ENCODE assay signal across 8 cellular contexts in genomic region chr9:128251701-128252100, GRCh38. TPM values are rescaled to one million over a fixed set of nuclear protein-coding genes. Genes with fewer than 3 reads are reported as not detected.
A peak's percentile ranks its signal among the peaks of the same experiment; 100 is the strongest.
DNase-seq lines count a peak whose midpoint lies in the region; ATAC-seq and TF ChIP-seq lines count a peak whose summit lies in the region.
"Had no signal": no experiment of that assay in that cellular context is flagged by ENCODE, and none has a peak within 500 bp of the region (broad histone marks: within the 10 kb centered on the region; RNA-seq: fewer than 3 reads in every experiment).

No MANE protein-coding gene starts in this region.

- peaks cover 0 to 7% (median 0%) of the 10 kb centered on the region in 3 donors for H3K36me3 Mint-ChIP-seq in naive thymus-derived CD8-positive, alpha-beta T cell

- H3K9me3 Mint-ChIP-seq in naive thymus-derived CD8-positive, alpha-beta T cell = no peaks in the 10 kb centered on the region

- peak overlapping the region; percentile 32 to 89 (median 62) for H3K4me3 Mint-ChIP-seq in naive thymus-derived CD8-positive, alpha-beta T cell

- peak overlapping the region in 6 of 10 donors; percentile 21 to 48 (median 32) for H3K27ac Mint-ChIP-seq in naive thymus-derived CD8-positive, alpha-beta T cell

- TF ChIP-seq CTCF in GM13977 (IDR thresholded peaks at IDR 0.05; ENCODE audit: extremely low read depth, insufficient read depth, missing control alignments) = no peak

- no peak for ATAC-seq in naive thymus-derived CD8-positive, alpha-beta T cell
- no peak for ATAC-seq in HG03139 (IDR thresholded peaks at IDR 0.05; ENCODE audit: unreplicated experiment)

- H3K4me1 Mint-ChIP-seq in naive thymus-derived CD8-positive, alpha-beta T cell = peaks cover 11 to 23% (median 17%) of the 10 kb centered on the region in 4 donors

- peak overlapping the region; percentile 1 for H3K27ac ChIP-seq in cingulate gyrus (ENCODE audit: low read depth, low read length)

- POLR2A ChIA-PET in naive thymus-derived CD8-positive, alpha-beta T cell (lab: Charles Lee) = interaction anchor here (1.0 kb wide), 1 partner anchor 60 kb away, joined by 3 read pairs; the partner anchor contains the start of gene CIZ1

- H3K27me3 Mint-ChIP-seq in naive thymus-derived CD8-positive, alpha-beta T cell = peaks cover 0 to 4% (median 3%) of the 10 kb centered on the region in 5 donors

- in situ Hi-C loops in GM13977 (cut with MboI; ENCODE audit: low pct_unique_long_range_greater_than_20kb, low sequenced_read_pairs, unreplicated experiment) = no loop called here

- DNase-seq in ELR (ENCODE audit: low read depth) = peak; percentile 68
- peak; percentile 62 for DNase-seq in LHCN-M2 (ENCODE audit: low read depth)
- no peak for DNase-seq in naive thymus-derived CD8-positive, alpha-beta T cell
- no peak for DNase-seq in pons (ENCODE audit: low spot score)
- DNase-seq in GM13977 (ENCODE audit: low spot score) = no peak
- DNase-seq: NCI-H69 had no signal

RNA-seq across cellular contexts. Expression of gene GOLGA2, which starts 24.1 kb away (rescaled TPM):
- total RNA-seq in LHCN-M2 (2014; rRNA removed) = 73.2 and 76.5 TPM in 2 replicates
- 60.5 TPM for polyA plus RNA-seq in LHCN-M2 (2012)
- total RNA-seq in naive thymus-derived CD8-positive, alpha-beta T cell = 10 to 100 TPM; 57.4 to 64.7 TPM
- 1 to 10 TPM; 4.7 to 7.4 (median 6.2) TPM for polyA plus RNA-seq in naive thymus-derived CD8-positive, alpha-beta T cell

RNA-seq across cellular contexts. Expression of gene SWI5, which starts 24.4 kb away (rescaled TPM):
- 40.9 and 41.7 TPM in 2 replicates for total RNA-seq in LHCN-M2 (2014; rRNA removed)
- polyA plus RNA-seq in LHCN-M2 (2012) = 53.1 TPM
- 10 to 100 TPM; 11.7 to 12.1 TPM for total RNA-seq in naive thymus-derived CD8-positive, alpha-beta T cell
- 10 to 100 TPM; 33.5 to 46.8 (median 34.3) TPM for polyA plus RNA-seq in naive thymus-derived CD8-positive, alpha-beta T cell

RNA-seq across cellular contexts. Expression of gene DNM1, which starts 48.5 kb away (rescaled TPM):
- 0.17 TPM in 1 of 2 replicates, not detected in the other for total RNA-seq in LHCN-M2 (2014; rRNA removed)
- polyA plus RNA-seq in LHCN-M2 (2012) = 0.26 TPM
- total RNA-seq in naive thymus-derived CD8-positive, alpha-beta T cell = 1 to 10 TPM; 1.1 to 1.5 TPM
- polyA plus RNA-seq in naive thymus-derived CD8-positive, alpha-beta T cell = under 1 TPM in 2 of 3 donors, not detected in 1; 0.08 to 0.28 TPM

Comparison
In these comparisons a context has a peak if more than half of its experiments do, and no peak if none do; other contexts are left out.
1. DNase-seq: peak in ELR (single experiment) and LHCN-M2 (single experiment); none in naive thymus-derived CD8-positive, alpha-beta T cell (0 of 10), pons (single experiment) and GM13977 (single experiment).